ENCODE assay signal across 7 cellular contexts in genomic region chr3:50874876-50875275, GRCh38.
DNase-seq lines count a peak whose midpoint lies in the region; FAIRE-seq and TF ChIP-seq lines count a peak whose summit lies in the region.
"Not testable (repeated sequence)": the region's sequence is repeated elsewhere in the genome, so short reads cannot be mapped to it uniquely, and the experiment has no call there.

No MANE protein-coding gene starts in this region.

- TF ChIP-seq RAD21 in H1 (IDR thresholded peaks at IDR 0.05 in 1 of 2, conservative IDR thresholded peaks at IDR 0.05 in 1 of 2; ENCODE audit: low read depth in 2 of 2, low read length in 2 of 2): not testable (repeated sequence)

- H2BK15ac ChIP-seq in H9 (ENCODE audit: low read depth, low read length); H1 (ENCODE audit: low read length); mesendoderm (replicated peaks; ENCODE audit: low read depth): not testable (repeated sequence)

- no CpG with 5 or more reads among the region's 7 CpGs for WGBS in H9 (ENCODE audit: extremely low coverage, insufficient read length, low lambda C conversion rate)
- 69% methylated on average over 7 of the region's 7 CpGs; no CpG with 5 or more reads in 1 of the 2 experiments for WGBS in H1 (ENCODE audit: extremely low coverage in 1 of 2, insufficient coverage in 1 of 2, insufficient read length in 1 of 2, insufficient replicate concordance in 2 of 2, low coverage in 1 of 2, low lambda C conversion rate in 2 of 2, missing lambda C conversion rate in 1 of 2), 2 experiments
- WGBS in mesendoderm (ENCODE audit: extremely low coverage, insufficient coverage, low lambda C conversion rate): no CpG with 5 or more reads among the region's 7 CpGs

- not testable (repeated sequence) for H2AK5ac ChIP-seq in H9 (ENCODE audit: insufficient read length, low read length); H1 (ENCODE audit: low read depth, low read length); mesendoderm (ENCODE audit: low read length)

- POLR2A ChIA-PET in H1 (lab: Charles Lee; ENCODE audit: partially characterized antibody): not testable (repeated sequence)

- not testable (repeated sequence) for H3K4me1 ChIP-seq in H9 (ENCODE audit: insufficient read depth, low read length); H1 (replicated peaks in 1 of 4; ENCODE audit: control insufficient read depth in 3 of 4, insufficient read depth in 4 of 4, low read length in 3 of 4); mesendoderm (ENCODE audit: control insufficient read depth, low read depth, low read length)
- H3K4me1 ChIP-seq in neural progenitor cell: peaks cover 18% of the 10 kb centered on the region

- not testable (repeated sequence) for H3K27me3 Mint-ChIP-seq in H9 (ENCODE audit: low read depth); glutamatergic neuron (ENCODE audit: unreplicated experiment); neural progenitor cell (ENCODE audit: insufficient read depth, low read depth)

- H3K36me3 Mint-ChIP-seq in H9 (ENCODE audit: insufficient read depth in 1 of 3, low read depth in 3 of 3): peaks cover 4 to 16% (median 5%) of the 10 kb centered on the region in 3 experiments; a peak in 4 of 7 replicates
- H3K36me3 Mint-ChIP-seq in glutamatergic neuron (ENCODE audit: unreplicated experiment): peaks cover 12% of the 10 kb centered on the region
- not testable (repeated sequence) for H3K36me3 Mint-ChIP-seq in neural progenitor cell

- not testable (repeated sequence) for H3K9ac ChIP-seq in H9 (ENCODE audit: extremely low read depth, insufficient read length, low read length); H1 (replicated peaks in 1 of 4; ENCODE audit: extremely low read depth in 1 of 4, low read depth in 3 of 4, low read length in 3 of 4); mesendoderm (ENCODE audit: low read length); neural progenitor cell

- H3K9me3 Mint-ChIP-seq in H9; glutamatergic neuron (ENCODE audit: unreplicated experiment): not testable (repeated sequence)
- H3K9me3 Mint-ChIP-seq in neural progenitor cell: peaks cover 15% of the 10 kb centered on the region

- not testable (repeated sequence) for H3K79me2 ChIP-seq in H9 (ENCODE audit: insufficient read depth, low read length); H1 (ENCODE audit: control insufficient read depth in 1 of 2, insufficient read depth in 2 of 2, low read length in 2 of 2); mesendoderm (ENCODE audit: control insufficient read depth, insufficient read depth, low read length)
- peaks cover 23% of the 10 kb centered on the region for H3K79me2 ChIP-seq in neural progenitor cell (ENCODE audit: low read depth)

- H3K36me3 ChIP-seq in H1 (ENCODE audit: control insufficient read depth in 2 of 4, insufficient read depth in 4 of 4, low read length in 3 of 4); mesendoderm (ENCODE audit: control insufficient read depth, insufficient read depth, low read length); neural progenitor cell: not testable (repeated sequence)

- not testable (repeated sequence) for H3K23me2 ChIP-seq in H9 (ENCODE audit: insufficient read length, low read depth, low read length, poor library complexity, severe bottlenecking); H1 (ENCODE audit: low read depth, low read length)

- not testable (repeated sequence) for TF ChIP-seq CTCF in H9 (conservative IDR thresholded peaks at IDR 0.05); H1 (IDR thresholded peaks at IDR 0.05; ENCODE audit: control extremely low read depth in 1 of 3, insufficient read depth in 1 of 3, low read depth in 1 of 3, low read length in 3 of 3); glutamatergic neuron (IDR thresholded peaks at IDR 0.05; ENCODE audit: partially characterized antibody, unreplicated experiment); neural progenitor cell (IDR thresholded peaks at IDR 0.05)

- not testable (repeated sequence) for H2BK120ac ChIP-seq in H9 (ENCODE audit: low read depth, low read length, poor library complexity, severe bottlenecking); H1 (replicated peaks; ENCODE audit: low read depth, low read length); mesendoderm (ENCODE audit: low read depth, low read length)

- not testable (repeated sequence) for H3K4me3 ChIP-seq in H1 (ENCODE audit: extremely low read depth in 1 of 4, insufficient read depth in 2 of 4, low read depth in 3 of 4, low read length in 4 of 4); mesendoderm (ENCODE audit: low read length); neural progenitor cell

- not testable (repeated sequence) for H2BK5ac ChIP-seq in H9 (ENCODE audit: insufficient read length, low read length); H1 (ENCODE audit: low read depth, low read length); mesendoderm (ENCODE audit: low read length)

- TF ChIP-seq POLR2A in H1 (IDR thresholded peaks at IDR 0.05; ENCODE audit: control extremely low read depth in 1 of 2, low read depth in 2 of 2, low read length in 2 of 2): not testable (repeated sequence)

- CTCF ChIA-PET in H1 (lab: Charles Lee; ENCODE audit: partially characterized antibody): interaction anchor here (0.6 to 2.6 kb wide), 3 partner anchors 10 to 259 kb away, joined by 5 to 12 read pairs (median 5); no protein-coding TSS in a partner anchor

- DNase-seq in H9; H1 (ENCODE audit: low read depth in 1 of 2, low spot score in 2 of 2): not testable (repeated sequence)
- peak; percentile 69 for DNase-seq in NCI-H82 (lab: John Stamatoyannopoulos, UW)
- DNase-seq in glutamatergic neuron: peak; percentile 28
- DNase-seq in islet precursor cell: peak; percentile 53
- DNase-seq in mesendoderm: peak; percentile 23
- DNase-seq in neural progenitor cell (ENCODE audit: low spot score): peak; percentile 51

- H3K4me3 Mint-ChIP-seq in H9; glutamatergic neuron (ENCODE audit: unreplicated experiment); neural progenitor cell: not testable (repeated sequence)

- H2AFZ ChIP-seq in H9 (ENCODE audit: low read length); H1 (ENCODE audit: low read length): not testable (repeated sequence)
- peak overlapping the region; percentile 61 for H2AFZ ChIP-seq in neural progenitor cell (replicated peaks)

- H3K4ac ChIP-seq in H9 (ENCODE audit: low read depth, low read length); H1 (replicated peaks; ENCODE audit: insufficient read length, low read depth, low read length); mesendoderm (ENCODE audit: low read depth, low read length): not testable (repeated sequence)

- TF ChIP-seq EP300 in H1 (IDR thresholded peaks at IDR 0.05; ENCODE audit: borderline replicate concordance in 1 of 2, low read depth in 2 of 2, low read length in 2 of 2): not testable (repeated sequence)

- not testable (repeated sequence) for H3K23ac ChIP-seq in H9 (ENCODE audit: insufficient read length, low read depth, low read length); H1 (ENCODE audit: insufficient read length); mesendoderm (ENCODE audit: low read length)

- H4K91ac ChIP-seq in H9 (ENCODE audit: insufficient read length, low read depth, low read length); H1 (replicated peaks; ENCODE audit: insufficient read length, low read length): not testable (repeated sequence)

- not testable (repeated sequence) for H3K9me3 ChIP-seq in H9 (ENCODE audit: control insufficient read depth, low read depth, low read length); H1 (ENCODE audit: insufficient read depth in 2 of 2, low read depth in 1 of 2, low read length in 1 of 2); neural progenitor cell (ENCODE audit: low read depth)

- H3K27ac ChIP-seq in H9 (ENCODE audit: insufficient read length, low read depth, low read length); H1 (ENCODE audit: low read depth, low read length); mesendoderm (ENCODE audit: low read depth, low read length); neural progenitor cell: not testable (repeated sequence)

- not testable (repeated sequence) for H3T11ph ChIP-seq in H9 (ENCODE audit: low read length)

- H3F3A ChIP-seq in neural progenitor cell (ENCODE audit: low read depth): not testable (repeated sequence)

- not testable (repeated sequence) for H2BK20ac ChIP-seq in H9 (ENCODE audit: low read depth, low read length, poor library complexity, severe bottlenecking); H1 (ENCODE audit: low read length)

- H3K14ac ChIP-seq in H9 (ENCODE audit: insufficient read depth, low read length); H1 (ENCODE audit: insufficient read length): not testable (repeated sequence)

- FAIRE-seq in H1 (lab: Jason Lieb, UNC): not testable (repeated sequence)

- not testable (repeated sequence) for H3K27me3 ChIP-seq in H9 (ENCODE audit: insufficient read depth, low read length); H1 (replicated peaks in 1 of 4; ENCODE audit: control insufficient read depth in 3 of 4, extremely low read depth in 1 of 4, insufficient read depth in 3 of 4, low read length in 3 of 4); mesendoderm (ENCODE audit: insufficient read depth, low read length, poor library complexity); neural progenitor cell

- not testable (repeated sequence) for H4K8ac ChIP-seq in H9 (replicated peaks; ENCODE audit: insufficient read length, low read depth, low read length); H1 (ENCODE audit: extremely low read depth, insufficient read depth, low read length); mesendoderm (ENCODE audit: low read depth, low read length)

- not testable (repeated sequence) for H4K20me1 ChIP-seq in H9 (ENCODE audit: control insufficient read depth, insufficient read depth, insufficient read length); H1 (replicated peaks in 1 of 2; ENCODE audit: control insufficient read depth in 1 of 2, insufficient read depth in 2 of 2, low read length in 2 of 2); neural progenitor cell (ENCODE audit: low read depth)

- H4K5ac ChIP-seq in H9 (ENCODE audit: insufficient read length, low read depth, low read length); H1 (ENCODE audit: insufficient read length, low read depth, low read length); mesendoderm (ENCODE audit: low read length): not testable (repeated sequence)

- not testable (repeated sequence) for H3K56ac ChIP-seq in H9 (ENCODE audit: insufficient read length, low read depth, low read length); H1 (replicated peaks; ENCODE audit: insufficient read length, low read depth, low read length); mesendoderm (ENCODE audit: low read length)

- H3K18ac ChIP-seq in H9 (ENCODE audit: insufficient read length, low read depth, low read length); H1 (ENCODE audit: extremely low read depth, low read length); mesendoderm (ENCODE audit: low read length): not testable (repeated sequence)

- H3K79me1 ChIP-seq in H9 (ENCODE audit: insufficient read depth, low read depth, low read length, poor library complexity, severe bottlenecking); H1 (ENCODE audit: low read depth, low read length); mesendoderm (ENCODE audit: low read length): not testable (repeated sequence)

- not testable (repeated sequence) for H2BK12ac ChIP-seq in H9 (ENCODE audit: insufficient read length, low read depth, low read length)
- H2BK12ac ChIP-seq in H1 (ENCODE audit: low read depth, low read length): 0 out of 2 replicates have a peak overlapping the region, but pooled peaks have one; percentile 27

- peaks cover 38% of the 10 kb centered on the region in 2 experiments for H3K4me1 Mint-ChIP-seq in H9
- H3K4me1 Mint-ChIP-seq in glutamatergic neuron (ENCODE audit: low read depth, unreplicated experiment): not testable (repeated sequence)
- H3K4me1 Mint-ChIP-seq in neural progenitor cell: peaks cover 10% of the 10 kb centered on the region

- not testable (repeated sequence) for H3K4me2 ChIP-seq in H9 (ENCODE audit: insufficient read depth, insufficient read length, low read length); H1 (ENCODE audit: insufficient read depth in 1 of 2, low read depth in 2 of 2, low read length in 2 of 2); mesendoderm (ENCODE audit: low read length)
- peak overlapping the region; percentile 20 for H3K4me2 ChIP-seq in neural progenitor cell

- peak overlapping the region; percentile 46 to 90 (median 86); a peak in 3 of 7 replicates for H3K27ac Mint-ChIP-seq in H9
- H3K27ac Mint-ChIP-seq in glutamatergic neuron (ENCODE audit: unreplicated experiment); neural progenitor cell: not testable (repeated sequence)
